In genomic region chr10:73814896-73815718, GRCh38 we compare ENCODE assay signal across 11 cellular contexts. TPM values are rescaled to one million over a fixed set of nuclear protein-coding genes. Genes with fewer than 3 reads are reported as not detected.
DNase-seq lines count a peak whose midpoint lies in the region; TF ChIP-seq lines count a peak whose summit lies in the region.
"Had no signal": no experiment of that assay in that cellular context is flagged by ENCODE, and none has a peak within 500 bp of the region (broad histone marks: within the 10 kb centered on the region; RNA-seq: fewer than 3 reads in every experiment).

No MANE protein-coding gene starts in this region.

- H3K27ac ChIP-seq in OCI-LY7 (ENCODE audit: low read depth, low read length, poor library complexity, severe bottlenecking) = no peak overlapping the region

- H3K4me2 ChIP-seq in OCI-LY7 (ENCODE audit: low read length) = no peak overlapping the region

- H3K4me1 Mint-ChIP-seq in activated T-cell treated with anti-CD3 and anti-CD28 coated beads, Interleukin-2, amount 50 U/mL, for 24 hours (ENCODE audit: low read depth) = peaks cover 6% of the 10 kb centered on the region
- peaks cover 28% of the 10 kb centered on the region for H3K4me1 Mint-ChIP-seq in type B pancreatic cell (ENCODE audit: unreplicated experiment)

- H3K79me2 ChIP-seq in OCI-LY7 (ENCODE audit: insufficient read depth, low read depth, low read length) = peaks cover 8% of the 10 kb centered on the region; the same call in 1 of the 2 replicates

- peaks cover 13% of the 10 kb centered on the region for H3K4me1 ChIP-seq in OCI-LY7 (ENCODE audit: insufficient read depth, low read length, poor library complexity, severe bottlenecking)

- no peaks in the 10 kb centered on the region for H3K9me3 ChIP-seq in OCI-LY7 (ENCODE audit: low read length)
- H3K9me3 ChIP-seq: MG63 had no signal

- H3K27me3 Mint-ChIP-seq in activated T-cell treated with anti-CD3 and anti-CD28 coated beads, Interleukin-2, amount 50 U/mL, for 24 hours = no peaks in the 10 kb centered on the region
- no peaks in the 10 kb centered on the region for H3K27me3 Mint-ChIP-seq in type B pancreatic cell
- H3K27me3 Mint-ChIP-seq: CD4-positive, alpha-beta memory T cell had no signal

- H4K20me1 ChIP-seq in OCI-LY7 (ENCODE audit: insufficient read depth, low read length) = no peaks in the 10 kb centered on the region

- no peak overlapping the region for H3K4me3 Mint-ChIP-seq in activated T-cell treated with anti-CD3 and anti-CD28 coated beads, Interleukin-2, amount 50 U/mL, for 24 hours
- H3K4me3 Mint-ChIP-seq in type B pancreatic cell = no peak overlapping the region
- H3K4me3 Mint-ChIP-seq: CD4-positive, alpha-beta memory T cell had no signal

- no peak overlapping the region for H2AFZ ChIP-seq in OCI-LY7 (ENCODE audit: low read length)

- peaks cover 65% of the 10 kb centered on the region for H3K36me3 Mint-ChIP-seq in activated T-cell treated with anti-CD3 and anti-CD28 coated beads, Interleukin-2, amount 50 U/mL, for 24 hours (ENCODE audit: low read depth)
- peaks cover 5% of the 10 kb centered on the region for H3K36me3 Mint-ChIP-seq in type B pancreatic cell

- H3K4me3 ChIP-seq in OCI-LY7 (ENCODE audit: low read depth, low read length, poor library complexity, severe bottlenecking) (no peak overlapping the region), epithelial cell of esophagus (ENCODE audit: low read length) (no peak overlapping the region)
- H3K4me3 ChIP-seq: MG63 had no signal

- no peaks in the 10 kb centered on the region for H3K9me2 ChIP-seq in OCI-LY7 (ENCODE audit: insufficient read depth, low read length)

- no TSS peak for BruUV-seq in OCI-LY7 (replicated peaks; lab: Mats Ljungman, UMichigan)

- peaks cover 14% of the 10 kb centered on the region; the same call in 1 of the 2 replicates for H3K36me3 ChIP-seq in OCI-LY7 (ENCODE audit: insufficient read depth, low read length)

- peak overlapping the region; percentile 37 for H3K27ac Mint-ChIP-seq in activated T-cell treated with anti-CD3 and anti-CD28 coated beads, Interleukin-2, amount 50 U/mL, for 24 hours
- H3K27ac Mint-ChIP-seq in type B pancreatic cell = no peak overlapping the region

- CTCF ChIA-PET in OCI-LY7 (lab: Charles Lee; ENCODE audit: unreplicated experiment) = no interaction called here

- POLR2A ChIA-PET in OCI-LY7 (lab: Charles Lee) = interaction anchor here (0.6 kb wide), 1 partner anchor 75 kb away, joined by 7 read pairs; no protein-coding TSS in a partner anchor

- intact Hi-C loops in OCI-LY7 (cut with micrococcal nuclease; ENCODE audit: unreplicated experiment) = no loop called here

- peak; percentile 68 for TF ChIP-seq CTCF in OCI-LY7 (conservative IDR thresholded peaks at IDR 0.05; ENCODE audit: low read length)
- peak; percentile 33 for TF ChIP-seq CTCF in epithelial cell of esophagus (IDR thresholded peaks at IDR 0.05; ENCODE audit: insufficient read depth, low read depth, low read length, missing control alignments)
- peak; percentile 57 for TF ChIP-seq CTCF in type B pancreatic cell (conservative IDR thresholded peaks at IDR 0.05)

- DNase-seq in activated T-cell treated with anti-CD3 and anti-CD28 coated beads, Interleukin-2, amount 50 U/mL, for 24 hours = no peak
- DNase-seq in activated T-cell treated with anti-CD3 and anti-CD28 coated beads, Interleukin-2, amount 50 U/mL, for 48 hours = no peak
- peak; percentile 26 for DNase-seq in OCI-LY7 (ENCODE audit: low spot score)
- DNase-seq in epithelial cell of esophagus (ENCODE audit: low read depth) = peak; percentile 25
- DNase-seq in type B pancreatic cell (ENCODE audit: extremely low spot score, unreplicated experiment) = no peak
- no peak for DNase-seq in T1000 (lab: John Stamatoyannopoulos, UW)
- DNase-seq in midbrain (lab: John Stamatoyannopoulos, UW) = no peak
- no peak for DNase-seq in inferior parietal cortex (ENCODE audit: extremely low spot score)
- DNase-seq: CD4-positive, alpha-beta memory T cell; left cardiac atrium; MG63 had no signal

- H3K9me3 Mint-ChIP-seq in activated T-cell treated with anti-CD3 and anti-CD28 coated beads, Interleukin-2, amount 50 U/mL, for 24 hours = no peaks in the 10 kb centered on the region
- H3K9me3 Mint-ChIP-seq in type B pancreatic cell = no peaks in the 10 kb centered on the region

RNA-seq across cellular contexts. Expression of gene NDST2, which starts 3.7 kb away (rescaled TPM):
- 27.7 and 45.2 TPM in 2 replicates for total RNA-seq in OCI-LY7 (2014; rRNA removed; shearing (Covaris generic))
- total RNA-seq in OCI-LY7 (2022) = 52.8 and 59.7 TPM in 2 replicates
- total RNA-seq in type B pancreatic cell (ENCODE audit: low replicate concordance) = 27.1 and 33.5 TPM in 2 replicates

RNA-seq across cellular contexts. Expression of gene ZSWIM8, which starts 29.7 kb away (rescaled TPM):
- 22.0 and 22.6 TPM in 2 replicates for total RNA-seq in OCI-LY7 (2014; rRNA removed; shearing (Covaris generic))
- total RNA-seq in OCI-LY7 (2022) (52.6 and 59.5 TPM in 2 replicates), type B pancreatic cell (ENCODE audit: low replicate concordance) (131 and 139 TPM in 2 replicates)

RNA-seq across cellular contexts. Expression of gene CHCHD1, which starts 33.3 kb away (rescaled TPM):
- 55.6 and 64.8 TPM in 2 replicates for total RNA-seq in OCI-LY7 (2014; rRNA removed; shearing (Covaris generic))
- total RNA-seq in OCI-LY7 (2022) (33.6 and 36.6 TPM in 2 replicates), type B pancreatic cell (ENCODE audit: low replicate concordance) (32.6 and 37.1 TPM in 2 replicates)

RNA-seq across cellular contexts. Expression of gene CAMK2G, which starts 59.2 kb away (rescaled TPM):
- total RNA-seq in OCI-LY7 (2014; rRNA removed; shearing (Covaris generic)) = 21.1 and 29.1 TPM in 2 replicates
- total RNA-seq in OCI-LY7 (2022) (34.8 and 41.6 TPM in 2 replicates), type B pancreatic cell (ENCODE audit: low replicate concordance) (24.9 and 27.5 TPM in 2 replicates)

Comparison
In these comparisons a context has a peak if more than half of its experiments do, and no peak if none do; other contexts are left out.
1. DNase-seq: peak in OCI-LY7 (single experiment) and epithelial cell of esophagus (single experiment); none in activated T-cell treated with anti-CD3 and anti-CD28 coated beads, Interleukin-2, amount 50 U/mL, for 24 hours (single experiment), activated T-cell treated with anti-CD3 and anti-CD28 coated beads, Interleukin-2, amount 50 U/mL, for 48 hours (0 of 2), type B pancreatic cell (single experiment), T1000 (single experiment), midbrain (single experiment) and inferior parietal cortex (single experiment).
2. Peak in every context shown above with its lines, with median percentiles within 50 percentile points of each other: CTCF ChIP-seq.